In genomic region chr9:16013366-16013765, GRCh38 we compare ENCODE assay signal across 2 cellular contexts.
TF ChIP-seq lines count a peak whose summit lies in the region.

No MANE protein-coding gene starts in this region.

TF ChIP-seq in A549, 52 proteins besides CTCF, POLR2A, EP300 and RAD21:
- TF ChIP-seq REST (IDR thresholded peaks at IDR 0.05) = no peak
- no peak for TF ChIP-seq RNF2 (IDR thresholded peaks at IDR 0.05; ENCODE audit: borderline replicate concordance, low read depth)
- TF ChIP-seq CEBPB (IDR thresholded peaks at IDR 0.05) = no peak
- TF ChIP-seq JUN (IDR thresholded peaks at IDR 0.05) = no peak
- TF ChIP-seq PHF8 (IDR thresholded peaks at IDR 0.05; ENCODE audit: borderline replicate concordance, low read depth) = no peak

TF ChIP-seq in IMR-90, 13 proteins besides CTCF, POLR2A, EP300 and RAD21:
- no peak for TF ChIP-seq RCOR1 (IDR thresholded peaks at IDR 0.05; ENCODE audit: insufficient replicate concordance, low read length)
- TF ChIP-seq MAZ (IDR thresholded peaks at IDR 0.05; ENCODE audit: borderline replicate concordance, low read depth, low read length) = no peak
- no peak for TF ChIP-seq NFE2L2 (IDR thresholded peaks at IDR 0.05; ENCODE audit: low read depth, low read length)
- no peak for TF ChIP-seq MAFK (IDR thresholded peaks at IDR 0.05; ENCODE audit: low read depth, low read length)
- no peak for TF ChIP-seq BHLHE40 (IDR thresholded peaks at IDR 0.05; ENCODE audit: low read depth, low read length)
